9 cellular contexts compared by ENCODE assay signal in genomic region chr1:6246497-6247295, GRCh38. TPM values are rescaled to one million over a fixed set of nuclear protein-coding genes. Genes with fewer than 3 reads are reported as not detected.
DNase-seq lines count a peak whose midpoint lies in the region; ATAC-seq and TF ChIP-seq lines count a peak whose summit lies in the region.
"Had no signal": no experiment of that assay in that cellular context is flagged by ENCODE, and none has a peak within 500 bp of the region (broad histone marks: within the 10 kb centered on the region; RNA-seq: fewer than 3 reads in every experiment).

No MANE protein-coding gene starts in this region.

- H3K4me1 ChIP-seq in fibroblast of lung (ENCODE audit: control insufficient read depth, extremely low read depth, insufficient read depth, low read length): peaks cover 5% of the 10 kb centered on the region

- H3K79me2 ChIP-seq in fibroblast of lung (ENCODE audit: control insufficient read depth, insufficient read depth, low read length): no peaks in the 10 kb centered on the region

- H3K27me3 ChIP-seq in fibroblast of lung (ENCODE audit: control insufficient read depth, insufficient read depth, low read length): peaks cover 24% of the 10 kb centered on the region

- no peak overlapping the region for H3K9ac ChIP-seq in fibroblast of lung (ENCODE audit: insufficient read depth, low read length)

- no peaks in the 10 kb centered on the region for H3K36me3 ChIP-seq in fibroblast of lung (ENCODE audit: control insufficient read depth, insufficient read depth, low read length)

- H3K36me3 Mint-ChIP-seq in activated T-cell treated with anti-CD3 and anti-CD28 coated beads, Interleukin-2, amount 50 U/mL, for 4 hours (ENCODE audit: insufficient read depth): no peaks in the 10 kb centered on the region
- H3K36me3 Mint-ChIP-seq in natural killer cell treated with Interleukin-12 subunit alpha and Interleukin-12 subunit beta and Interleukin-15 and Interleukin-18, amount 100 ng/mL, for 72 hours: no peaks in the 10 kb centered on the region
- H3K36me3 Mint-ChIP-seq in stimulated activated naive B cell treated with anti-CD40 and anti-IgM and Interleukin-4, amounts not matched to agents 10 μg/mL and 1 μg/mL and 100 μg/mL, for 72 hours: peaks cover 2% of the 10 kb centered on the region in 2 donors

- no peaks in the 10 kb centered on the region for H3K9me3 ChIP-seq in fibroblast of lung (ENCODE audit: control insufficient read depth, insufficient read depth, low read depth, low read length)

- H3K4me3 ChIP-seq in fibroblast of lung (replicated peaks in 1 of 4; ENCODE audit: control extremely low read depth in 1 of 4, insufficient read depth in 1 of 4, low read depth in 3 of 4, low read length in 4 of 4): no peak overlapping the region

- H3K27me3 Mint-ChIP-seq in activated T-cell treated with anti-CD3 and anti-CD28 coated beads, Interleukin-2, amount 50 U/mL, for 4 hours (ENCODE audit: low read depth): peaks cover 65% of the 10 kb centered on the region
- peaks cover 8% of the 10 kb centered on the region in 2 donors for H3K27me3 Mint-ChIP-seq in natural killer cell treated with Interleukin-12 subunit alpha and Interleukin-12 subunit beta and Interleukin-15 and Interleukin-18, amount 100 ng/mL, for 72 hours
- peaks cover 69 to 75% of the 10 kb centered on the region in 2 donors for H3K27me3 Mint-ChIP-seq in stimulated activated naive B cell treated with anti-CD40 and anti-IgM and Interleukin-4, amounts not matched to agents 10 μg/mL and 1 μg/mL and 100 μg/mL, for 72 hours

- DNase-seq in DMS79 treated with DMSO at 0.1 percent for 48 hours (lab: John Stamatoyannopoulos, UW) (peak; percentile 82), HUDEP-2 (lab: John Stamatoyannopoulos, UW; ENCODE audit: unreplicated experiment in 76 of 76) (peak in 64 of 76 experiments; percentile 12 to 80 (median 59)), fibroblast of lung (ENCODE audit: low read depth in 2 of 2) (peak; percentile 57 to 76)
- peak; percentile 79 for DNase-seq in activated T-cell treated with anti-CD3 and anti-CD28 coated beads, Interleukin-2, amount 50 U/mL, for 4 hours
- peak; percentile 76 for DNase-seq in natural killer cell treated with Interleukin-12 subunit alpha and Interleukin-12 subunit beta and Interleukin-15 and Interleukin-18, amount 100 ng/mL, for 72 hours (ENCODE audit: low spot score)
- DNase-seq in stimulated activated naive B cell treated with anti-CD40 and anti-IgM and Interleukin-4, amounts not matched to agents 10 μg/mL and 1 μg/mL and 100 μg/mL, for 72 hours: peak; percentile 62

- no peaks in the 10 kb centered on the region for H4K20me1 ChIP-seq in fibroblast of lung (ENCODE audit: control insufficient read depth, extremely low read depth, insufficient read depth, low read length)

- H3K9me3 Mint-ChIP-seq in activated T-cell treated with anti-CD3 and anti-CD28 coated beads, Interleukin-2, amount 50 U/mL, for 4 hours: no peaks in the 10 kb centered on the region
- H3K9me3 Mint-ChIP-seq in natural killer cell treated with Interleukin-12 subunit alpha and Interleukin-12 subunit beta and Interleukin-15 and Interleukin-18, amount 100 ng/mL, for 72 hours: no peaks in the 10 kb centered on the region
- no peaks in the 10 kb centered on the region for H3K9me3 Mint-ChIP-seq in stimulated activated naive B cell treated with anti-CD40 and anti-IgM and Interleukin-4, amounts not matched to agents 10 μg/mL and 1 μg/mL and 100 μg/mL, for 72 hours

- no peak overlapping the region for H2AFZ ChIP-seq in fibroblast of lung (ENCODE audit: low read length)

- peak overlapping the region; percentile 37 for H3K4me2 ChIP-seq in fibroblast of lung (ENCODE audit: extremely low read depth, insufficient read depth, low read length)

- H3K4me3 Mint-ChIP-seq in activated T-cell treated with anti-CD3 and anti-CD28 coated beads, Interleukin-2, amount 50 U/mL, for 4 hours: peak overlapping the region; percentile 65
- H3K4me3 Mint-ChIP-seq in natural killer cell treated with Interleukin-12 subunit alpha and Interleukin-12 subunit beta and Interleukin-15 and Interleukin-18, amount 100 ng/mL, for 72 hours: peak overlapping the region; percentile 41
- H3K4me3 Mint-ChIP-seq in stimulated activated naive B cell treated with anti-CD40 and anti-IgM and Interleukin-4, amounts not matched to agents 10 μg/mL and 1 μg/mL and 100 μg/mL, for 72 hours: peak overlapping the region; percentile 69 to 72

- no peak overlapping the region for H3K27ac ChIP-seq in fibroblast of lung (ENCODE audit: insufficient read depth, low read length)

- ATAC-seq in activated T-cell treated with anti-CD3 and anti-CD28 coated beads, Interleukin-2, amount 50 U/mL, for 4 hours: peak; percentile 67 to 68
- peak; percentile 65 to 75 for ATAC-seq in natural killer cell treated with Interleukin-12 subunit alpha and Interleukin-12 subunit beta and Interleukin-15 and Interleukin-18, amount 100 ng/mL, for 72 hours
- peak; percentile 71 for ATAC-seq in stimulated activated naive B cell treated with anti-CD40 and anti-IgM and Interleukin-4, amounts not matched to agents 10 μg/mL and 1 μg/mL and 100 μg/mL, for 72 hours (replicated peaks)
- no peak for ATAC-seq in GM18520 (IDR thresholded peaks at IDR 0.05; ENCODE audit: unreplicated experiment)

- TF ChIP-seq CTCF in fibroblast of lung (conservative IDR thresholded peaks at IDR 0.05 in 1 of 2, IDR thresholded peaks at IDR 0.05 in 1 of 2; ENCODE audit: low read depth in 1 of 2, low read length in 2 of 2): peak; percentile 84 to 86

- peaks cover 11% of the 10 kb centered on the region for H3K4me1 Mint-ChIP-seq in activated T-cell treated with anti-CD3 and anti-CD28 coated beads, Interleukin-2, amount 50 U/mL, for 4 hours (ENCODE audit: low read depth)
- peaks cover 0 to 3% of the 10 kb centered on the region in 2 donors for H3K4me1 Mint-ChIP-seq in natural killer cell treated with Interleukin-12 subunit alpha and Interleukin-12 subunit beta and Interleukin-15 and Interleukin-18, amount 100 ng/mL, for 72 hours (ENCODE audit: low read depth in 2 of 2)
- peaks cover 15 to 30% of the 10 kb centered on the region in 2 donors for H3K4me1 Mint-ChIP-seq in stimulated activated naive B cell treated with anti-CD40 and anti-IgM and Interleukin-4, amounts not matched to agents 10 μg/mL and 1 μg/mL and 100 μg/mL, for 72 hours

- H3K27ac Mint-ChIP-seq in natural killer cell treated with Interleukin-12 subunit alpha and Interleukin-12 subunit beta and Interleukin-15 and Interleukin-18, amount 100 ng/mL, for 72 hours: peak overlapping the region in 1 of 2 donors; percentile 35
- peak overlapping the region; percentile 94 for H3K27ac Mint-ChIP-seq in stimulated activated naive B cell treated with anti-CD40 and anti-IgM and Interleukin-4, amounts not matched to agents 10 μg/mL and 1 μg/mL and 100 μg/mL, for 72 hours

TF ChIP-seq in PFSK-1, 5 proteins besides CTCF, POLR2A, EP300 and RAD21 (continues in another document):
- TF ChIP-seq FOXP2 (optimal IDR thresholded peaks at IDR 0.05; ENCODE audit: borderline replicate concordance, extremely low read depth, extremely low read length, insufficient read depth) (peak; percentile 44), POLR2AphosphoS5 (IDR thresholded peaks at IDR 0.05; ENCODE audit: low read depth, low read length) (no peak), TAF1 (IDR thresholded peaks at IDR 0.05; ENCODE audit: borderline replicate concordance, insufficient read depth, low read length) (no peak)

RNA-seq across cellular contexts. Expression of gene HES3, which starts 2.7 kb away (rescaled TPM):
- not detected for polyA plus RNA-seq in PFSK-1 (2012; ENCODE audit: insufficient read length, low read depth)
- total RNA-seq in activated T-cell treated with anti-CD3 and anti-CD28 coated beads, Interleukin-2, amount 50 U/mL, for 4 hours: not detected
- not detected in 2 replicates for total RNA-seq in fibroblast of lung
- polyA plus RNA-seq in fibroblast of lung: not detected in 2 replicates
- not detected in 2 replicates for polyA plus RNA-seq in fibroblast of lung (2012)
- not detected in 2 replicates for polyA minus RNA-seq in fibroblast of lung (ENCODE audit: low replicate concordance)
- total RNA-seq in natural killer cell treated with Interleukin-12 subunit alpha and Interleukin-12 subunit beta and Interleukin-15 and Interleukin-18, amount 100 ng/mL, for 72 hours: not detected
- total RNA-seq: glomerular endothelial cell had no signal

RNA-seq across cellular contexts. Expression of gene ICMT, which starts 10.9 kb away (rescaled TPM):
- polyA plus RNA-seq in PFSK-1 (2012; ENCODE audit: insufficient read length, low read depth): 41.7 TPM
- 10 to 100 TPM; 54.1 to 64.8 (median 58.3) TPM for total RNA-seq in activated T-cell treated with anti-CD3 and anti-CD28 coated beads, Interleukin-2, amount 50 U/mL, for 4 hours
- 62.4 and 95.1 TPM in 2 replicates for total RNA-seq in fibroblast of lung
- 91.1 and 95.8 TPM in 2 replicates for polyA plus RNA-seq in fibroblast of lung
- 58.9 and 63.8 TPM in 2 replicates for polyA plus RNA-seq in fibroblast of lung (2012)
- polyA minus RNA-seq in fibroblast of lung (ENCODE audit: low replicate concordance): 34.3 and 40.6 TPM in 2 replicates
- total RNA-seq in natural killer cell treated with Interleukin-12 subunit alpha and Interleukin-12 subunit beta and Interleukin-15 and Interleukin-18, amount 100 ng/mL, for 72 hours: 10 to 100 TPM; 44.1 to 71.4 TPM

RNA-seq across cellular contexts. Expression of gene GPR153, which starts 14.2 kb away (rescaled TPM):
- polyA plus RNA-seq in PFSK-1 (2012; ENCODE audit: insufficient read length, low read depth): 41.6 TPM
- total RNA-seq in activated T-cell treated with anti-CD3 and anti-CD28 coated beads, Interleukin-2, amount 50 U/mL, for 4 hours: under 1 TPM; 0.50 to 0.52 (median 0.51) TPM
- 8.9 and 13.4 TPM in 2 replicates for total RNA-seq in fibroblast of lung
- polyA plus RNA-seq in fibroblast of lung: 4.0 and 8.5 TPM in 2 replicates
- polyA plus RNA-seq in fibroblast of lung (2012): 5.6 and 13.9 TPM in 2 replicates
- polyA minus RNA-seq in fibroblast of lung (ENCODE audit: low replicate concordance): 12.9 and 21.1 TPM in 2 replicates
- 1 to 10 TPM; 4.6 to 5.6 TPM for total RNA-seq in natural killer cell treated with Interleukin-12 subunit alpha and Interleukin-12 subunit beta and Interleukin-15 and Interleukin-18, amount 100 ng/mL, for 72 hours

RNA-seq across cellular contexts. Expression of gene RNF207, which starts 40.8 kb away (rescaled TPM):
- 29.4 TPM for polyA plus RNA-seq in PFSK-1 (2012; ENCODE audit: insufficient read length, low read depth)
- 10 to 100 TPM in 2 of 3 donors, 1 to 10 TPM in 1; 9.9 to 18.8 (median 12.0) TPM for total RNA-seq in activated T-cell treated with anti-CD3 and anti-CD28 coated beads, Interleukin-2, amount 50 U/mL, for 4 hours
- 9.2 and 17.2 TPM in 2 replicates for total RNA-seq in fibroblast of lung
- 2.0 and 2.6 TPM in 2 replicates for polyA plus RNA-seq in fibroblast of lung
- 0.90 and 1.6 TPM in 2 replicates for polyA plus RNA-seq in fibroblast of lung (2012)
- 4.7 and 12.2 TPM in 2 replicates for polyA minus RNA-seq in fibroblast of lung (ENCODE audit: low replicate concordance)
- 10 to 100 TPM in 1 of 2 donors, 1 to 10 TPM in 1; 4.2 to 14.2 TPM for total RNA-seq in natural killer cell treated with Interleukin-12 subunit alpha and Interleukin-12 subunit beta and Interleukin-15 and Interleukin-18, amount 100 ng/mL, for 72 hours

RNA-seq across cellular contexts. Expression of gene RPL22, which starts 47.3 kb away (rescaled TPM):
- polyA plus RNA-seq in PFSK-1 (2012; ENCODE audit: insufficient read length, low read depth): 273 TPM
- total RNA-seq in activated T-cell treated with anti-CD3 and anti-CD28 coated beads, Interleukin-2, amount 50 U/mL, for 4 hours: 100 to 1,000 TPM; 395 to 423 (median 403) TPM
- 159 and 227 TPM in 2 replicates for total RNA-seq in fibroblast of lung
- 300 and 369 TPM in 2 replicates for polyA plus RNA-seq in fibroblast of lung
- 686 and 835 TPM in 2 replicates for polyA plus RNA-seq in fibroblast of lung (2012)
- 2.9 and 3.7 TPM in 2 replicates for polyA minus RNA-seq in fibroblast of lung (ENCODE audit: low replicate concordance)
- total RNA-seq in natural killer cell treated with Interleukin-12 subunit alpha and Interleukin-12 subunit beta and Interleukin-15 and Interleukin-18, amount 100 ng/mL, for 72 hours: 100 to 1,000 TPM; 209 to 355 TPM
